ENCODE assay signal across 1 cellular context in the genomic region with DNA sequence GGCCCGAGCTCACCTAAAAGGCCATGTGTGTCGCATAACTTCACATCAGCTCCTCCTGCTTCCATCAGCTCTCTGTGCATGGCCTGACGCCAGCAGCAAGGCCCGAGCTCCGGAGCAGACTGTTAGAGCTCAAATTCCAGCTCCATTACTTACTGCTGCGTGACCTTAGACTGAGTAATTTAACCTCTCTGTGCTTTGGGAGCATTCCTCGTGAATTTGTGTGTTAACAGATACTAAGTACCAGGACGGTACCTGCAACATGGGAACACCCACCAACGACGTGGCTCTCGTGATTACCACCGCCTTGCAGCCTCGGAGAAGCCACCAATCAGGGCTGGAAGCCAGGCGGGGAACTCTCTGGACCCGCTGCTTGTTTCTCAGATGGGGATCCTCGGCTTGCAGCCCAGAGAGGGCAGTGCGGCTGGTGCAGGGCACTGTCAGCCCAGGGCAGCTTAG.
TF ChIP-seq lines count a peak whose summit lies in the region.

No MANE protein-coding gene starts in this region.

TF ChIP-seq in HepG2, 621 proteins besides CTCF, POLR2A, EP300 and RAD21:
- TF ChIP-seq HMG20B (CRISPR knock-in tag; conservative IDR thresholded peaks at IDR 0.05), result no peak
- TF ChIP-seq, protein P1, sequence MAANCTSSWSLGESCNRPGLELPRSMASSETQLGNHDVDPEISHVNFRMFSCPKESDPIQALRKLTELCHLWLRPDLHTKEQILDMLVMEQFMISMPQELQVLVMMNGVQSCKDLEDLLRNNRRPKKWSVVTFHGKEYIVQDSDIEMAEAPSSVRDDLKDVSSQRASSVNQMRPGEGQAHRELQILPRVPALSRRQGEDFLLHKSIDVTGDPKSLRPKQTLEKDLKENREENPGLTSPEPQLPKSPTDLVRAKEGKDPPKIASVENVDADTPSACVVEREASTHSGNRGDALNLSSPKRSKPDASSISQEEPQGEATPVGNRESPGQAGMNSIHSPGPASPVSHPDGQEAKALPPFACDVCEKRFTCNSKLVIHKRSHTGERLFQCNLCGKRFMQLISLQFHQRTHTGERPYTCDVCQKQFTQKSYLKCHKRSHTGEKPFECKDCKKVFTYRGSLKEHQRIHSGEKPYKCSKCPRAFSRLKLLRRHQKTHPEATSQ (CRISPR knock-in tag; IDR thresholded peaks at IDR 0.05; ENCODE audit: borderline replicate concordance), result no peak
- TF ChIP-seq EZH2 (conservative IDR thresholded peaks at IDR 0.05; ENCODE audit: low read depth, low read length), result no peak
- no peak for TF ChIP-seq U2AF2 (IDR thresholded peaks at IDR 0.05; ENCODE audit: low read depth, low read length)
- TF ChIP-seq, protein P2, sequence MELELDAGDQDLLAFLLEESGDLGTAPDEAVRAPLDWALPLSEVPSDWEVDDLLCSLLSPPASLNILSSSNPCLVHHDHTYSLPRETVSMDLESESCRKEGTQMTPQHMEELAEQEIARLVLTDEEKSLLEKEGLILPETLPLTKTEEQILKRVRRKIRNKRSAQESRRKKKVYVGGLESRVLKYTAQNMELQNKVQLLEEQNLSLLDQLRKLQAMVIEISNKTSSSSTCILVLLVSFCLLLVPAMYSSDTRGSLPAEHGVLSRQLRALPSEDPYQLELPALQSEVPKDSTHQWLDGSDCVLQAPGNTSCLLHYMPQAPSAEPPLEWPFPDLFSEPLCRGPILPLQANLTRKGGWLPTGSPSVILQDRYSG (CRISPR knock-in tag; IDR thresholded peaks at IDR 0.05), result no peak
- TF ChIP-seq HBP1 (CRISPR knock-in tag; IDR thresholded peaks at IDR 0.05; ENCODE audit: low read depth), result no peak
- peak; percentile 18 for TF ChIP-seq AGO2 (optimal IDR thresholded peaks at IDR 0.05; ENCODE audit: low read depth, low read length)
- TF ChIP-seq, protein P3, sequence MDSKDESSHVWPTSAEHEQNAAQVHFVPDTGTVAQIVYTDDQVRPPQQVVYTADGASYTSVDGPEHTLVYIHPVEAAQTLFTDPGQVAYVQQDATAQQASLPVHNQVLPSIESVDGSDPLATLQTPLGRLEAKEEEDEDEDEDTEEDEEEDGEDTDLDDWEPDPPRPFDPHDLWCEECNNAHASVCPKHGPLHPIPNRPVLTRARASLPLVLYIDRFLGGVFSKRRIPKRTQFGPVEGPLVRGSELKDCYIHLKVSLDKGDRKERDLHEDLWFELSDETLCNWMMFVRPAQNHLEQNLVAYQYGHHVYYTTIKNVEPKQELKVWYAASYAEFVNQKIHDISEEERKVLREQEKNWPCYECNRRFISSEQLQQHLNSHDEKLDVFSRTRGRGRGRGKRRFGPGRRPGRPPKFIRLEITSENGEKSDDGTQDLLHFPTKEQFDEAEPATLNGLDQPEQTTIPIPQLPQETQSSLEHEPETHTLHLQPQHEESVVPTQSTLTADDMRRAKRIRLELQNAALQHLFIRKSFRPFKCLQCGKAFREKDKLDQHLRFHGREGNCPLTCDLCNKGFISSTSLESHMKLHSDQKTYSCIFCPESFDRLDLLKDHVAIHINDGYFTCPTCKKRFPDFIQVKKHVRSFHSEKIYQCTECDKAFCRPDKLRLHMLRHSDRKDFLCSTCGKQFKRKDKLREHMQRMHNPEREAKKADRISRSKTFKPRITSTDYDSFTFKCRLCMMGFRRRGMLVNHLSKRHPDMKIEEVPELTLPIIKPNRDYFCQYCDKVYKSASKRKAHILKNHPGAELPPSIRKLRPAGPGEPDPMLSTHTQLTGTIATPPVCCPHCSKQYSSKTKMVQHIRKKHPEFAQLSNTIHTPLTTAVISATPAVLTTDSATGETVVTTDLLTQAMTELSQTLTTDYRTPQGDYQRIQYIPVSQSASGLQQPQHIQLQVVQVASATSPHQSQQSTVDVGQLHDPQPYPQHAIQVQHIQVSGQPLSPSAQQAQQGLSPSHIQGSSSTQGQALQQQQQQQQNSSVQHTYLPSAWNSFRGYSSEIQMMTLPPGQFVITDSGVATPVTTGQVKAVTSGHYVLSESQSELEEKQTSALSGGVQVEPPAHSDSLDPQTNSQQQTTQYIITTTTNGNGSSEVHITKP (CRISPR knock-in tag; IDR thresholded peaks at IDR 0.05; ENCODE audit: low read depth), result no peak
- TF ChIP-seq SOX6 (IDR thresholded peaks at IDR 0.05), result no peak
- TF ChIP-seq SOX6 (CRISPR knock-in tag; IDR thresholded peaks at IDR 0.05), result no peak
